14 cellular contexts compared by ENCODE assay signal in the genomic region with DNA sequence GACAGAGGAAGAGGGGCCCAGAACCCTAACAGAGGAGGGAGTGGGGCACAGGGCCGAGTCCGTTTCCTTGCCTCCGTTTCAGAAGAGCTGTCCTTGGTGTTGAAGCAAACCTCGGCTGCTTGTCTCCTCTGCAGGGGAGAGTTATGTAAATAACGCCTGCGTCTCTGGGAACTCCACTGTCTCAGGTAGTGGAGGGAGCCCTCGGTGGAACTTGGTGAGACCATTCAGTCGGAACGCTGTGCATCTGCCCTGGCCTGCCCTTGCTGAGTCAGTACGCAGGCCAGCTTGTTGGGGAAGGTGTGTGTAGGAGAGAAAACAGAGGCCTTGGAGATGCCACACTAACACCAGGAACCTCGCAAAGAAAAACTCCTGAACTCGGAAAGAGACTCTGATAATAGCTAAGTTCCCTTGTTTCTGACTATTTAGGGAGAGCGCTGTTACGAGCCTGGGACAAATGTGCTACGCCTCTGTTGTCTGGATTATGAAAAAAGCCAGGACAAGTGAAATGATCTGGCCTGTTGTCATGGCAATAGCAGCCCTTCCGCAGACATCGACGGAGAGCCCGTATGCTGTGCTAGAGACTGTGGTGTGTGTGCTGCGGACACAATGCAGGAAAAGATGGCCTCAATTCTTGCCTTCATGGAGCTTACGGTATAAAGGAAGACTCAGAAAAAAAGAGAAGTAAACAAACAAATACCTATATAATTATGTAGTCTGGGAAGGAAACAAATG.
DNase-seq lines count a peak whose midpoint lies in the region; ATAC-seq, FAIRE-seq and TF ChIP-seq lines count a peak whose summit lies in the region.
"Had no signal": no experiment of that assay in that cellular context is flagged by ENCODE, and none has a peak within 500 bp of the region (broad histone marks: within the 10 kb centered on the region; RNA-seq: fewer than 3 reads in every experiment).

No MANE protein-coding gene starts in this region.

- H3K79me2 ChIP-seq in K562 (ENCODE audit: control insufficient read depth, insufficient read depth, low read length) = no peaks in the 10 kb centered on the region

- no peaks in the 10 kb centered on the region for H3K36me3 ChIP-seq in HUES48 (ENCODE audit: control insufficient read depth, insufficient read depth, low read length)
- no peaks in the 10 kb centered on the region for H3K36me3 ChIP-seq in K562 (ENCODE audit: control insufficient read depth, insufficient read depth, low read length)
- no peaks in the 10 kb centered on the region for H3K36me3 ChIP-seq in iPS-15b (ENCODE audit: control insufficient read depth, insufficient read depth, low read length)
- H3K36me3 ChIP-seq in CD8-positive, alpha-beta memory T cell (ENCODE audit: insufficient read depth, low read length) = no peaks in the 10 kb centered on the region
- H3K36me3 ChIP-seq: adrenal gland had no signal

- peaks cover 36% of the 10 kb centered on the region for H3K4me1 ChIP-seq in A549
- peaks cover 20% of the 10 kb centered on the region for H3K4me1 ChIP-seq in HUES48 (ENCODE audit: control insufficient read depth, insufficient read depth, low read length)
- H3K4me1 ChIP-seq in K562 (replicated peaks in 1 of 2; ENCODE audit: control insufficient read depth in 2 of 2, insufficient read depth in 2 of 2, low read length in 2 of 2) = peaks cover 0 to under 1% of the 10 kb centered on the region in 2 experiments; a peak in 3 of 5 replicates
- H3K4me1 ChIP-seq in iPS-15b (ENCODE audit: control insufficient read depth, insufficient read depth, low read length) = peaks cover 5% of the 10 kb centered on the region
- no peaks in the 10 kb centered on the region for H3K4me1 ChIP-seq in CD8-positive, alpha-beta memory T cell (ENCODE audit: insufficient read depth, low read length)
- H3K4me1 ChIP-seq: adrenal gland had no signal

- no peaks in the 10 kb centered on the region; the same call in 1 of the 2 replicates for H4K20me1 ChIP-seq in K562 (replicated peaks; ENCODE audit: control insufficient read depth, insufficient read depth, low read length)

- 42% methylated on average over 18 of the region's 21 CpGs for WGBS in A549 (ENCODE audit: missing lambda C conversion rate)
- WGBS in K562 (ENCODE audit: insufficient coverage, low coverage, missing lambda C conversion rate) = 7% methylated on average over 21 of the region's 21 CpGs

- POLR2A ChIA-PET in A549 (lab: Yijun Ruan, JAX) (interaction anchor here (0.6 to 1.4 kb wide), 3 partner anchors 28 to 104 kb away, joined by 4 to 7 read pairs (median 6); a partner anchor contains a TSS), K562 (lab: Yijun Ruan, JAX) (interaction anchor here (0.9 to 1.0 kb wide), 2 partner anchors 10 to 15 kb away, joined by 3 to 4 read pairs; no protein-coding TSS in a partner anchor)
- POLR2A ChIA-PET in CD8-positive, alpha-beta memory T cell (lab: Charles Lee) = no interaction called here

- DNase-seq in A549 (ENCODE audit: low read depth in 1 of 2, low spot score in 1 of 2) (peak; percentile 69 to 88), K562 (ENCODE audit: extremely low read depth in 1 of 4, low spot score in 3 of 4) (peak in 1 of 4 experiments; percentile 9), GM13977 (ENCODE audit: low spot score) (no peak)
- no peak for DNase-seq in CD8-positive, alpha-beta memory T cell
- DNase-seq: activated CD8-positive, alpha-beta memory T cell treated with anti-CD3 and anti-CD28 coated beads for 24 hours; adrenal gland; naive B cell had no signal

- BruUV-seq in K562 (replicated peaks; lab: Mats Ljungman, UMichigan) = no TSS peak

- H3K27me3 Mint-ChIP-seq in CD8-positive, alpha-beta memory T cell = peaks cover 3 to 25% of the 10 kb centered on the region in 2 donors

- CTCF ChIA-PET in A549 (lab: Yijun Ruan, JAX) (interaction anchor here (0.8 to 2.0 kb wide), 5 partner anchors 10 to 329 kb away, joined by 3 to 6 read pairs (median 4); no protein-coding TSS in a partner anchor), K562 (lab: Yijun Ruan, JAX; ENCODE audit: low intra/inter-chr PET ratio) (no interaction called here)
- CTCF ChIA-PET in CD8-positive, alpha-beta memory T cell (lab: Charles Lee) = interaction anchor here (1.3 kb wide), 1 partner anchor 601 kb away, joined by 4 read pairs; no protein-coding TSS in a partner anchor

- in situ Hi-C loops in K562 (cut with MboI) = no loop called here
- in situ Hi-C loops in GM13977 (cut with MboI; ENCODE audit: low pct_unique_long_range_greater_than_20kb, low sequenced_read_pairs, unreplicated experiment) = no loop called here

- FAIRE-seq in A549 (lab: Jason Lieb, UNC) (no peak), K562 (lab: Jason Lieb, UNC) (no peak)
- FAIRE-seq: GM19239 had no signal

- TF ChIP-seq CTCF in A549 (IDR thresholded peaks at IDR 0.05) (no peak), K562 (IDR thresholded peaks at IDR 0.05 in 2 of 3, conservative IDR thresholded peaks at IDR 0.05 in 1 of 3; ENCODE audit: insufficient read depth in 2 of 3, low read depth in 1 of 3, low read length in 3 of 3) (no peak), GM13977 (IDR thresholded peaks at IDR 0.05; ENCODE audit: extremely low read depth, insufficient read depth, missing control alignments) (no peak)

- H3K9ac ChIP-seq in HUES48 (ENCODE audit: low read depth, low read length) = no peak overlapping the region
- no peak overlapping the region for H3K9ac ChIP-seq in K562 (ENCODE audit: insufficient read depth in 1 of 2, low read depth in 2 of 2, low read length in 2 of 2)
- no peak overlapping the region for H3K9ac ChIP-seq in iPS-15b (ENCODE audit: low read depth, low read length)

- no peak for TF ChIP-seq POLR2A in A549 (IDR thresholded peaks at IDR 0.05; ENCODE audit: low read length)
- TF ChIP-seq POLR2A in K562 (conservative IDR thresholded peaks at IDR 0.05) = no peak

- H3K4me3 ChIP-seq in A549 (peak overlapping the region; percentile 16), HUES48 (ENCODE audit: low read depth, low read length) (peak overlapping the region; percentile 48; the same call in 1 of the 2 replicates), K562 (no peak overlapping the region), iPS-15b (ENCODE audit: low read depth, low read length) (peak overlapping the region; percentile 33)
- H3K4me3 ChIP-seq in CD8-positive, alpha-beta memory T cell (ENCODE audit: low read length) = no peak overlapping the region
- H3K4me3 ChIP-seq: adrenal gland, SK-N-MC had no signal

- peak overlapping the region; percentile 64 for H3K4me2 ChIP-seq in A549
- H3K4me2 ChIP-seq in K562 (ENCODE audit: insufficient read depth, low read length) = no peak overlapping the region

- intact Hi-C loops in K562 (cut with micrococcal nuclease) = loop anchor here (5.0 kb wide), 1 partner anchor 328 kb away; no protein-coding TSS in a partner anchor

- no peaks in the 10 kb centered on the region for H3K9me1 ChIP-seq in K562 (ENCODE audit: control insufficient read depth, insufficient read depth, low read length)

- no peaks in the 10 kb centered on the region for H3K36me3 Mint-ChIP-seq in CD8-positive, alpha-beta memory T cell
- H3K36me3 Mint-ChIP-seq: naive B cell; stimulated activated effector memory CD8-positive, alpha-beta T cell treated with anti-CD3 and anti-CD28 coated beads, Interleukin-12 subunit alpha, Interleukin-12 subunit beta, amount 100 ng/mL, for 72 hours had no signal

- H3K4me3 Mint-ChIP-seq in CD8-positive, alpha-beta memory T cell = no peak overlapping the region
- H3K4me3 Mint-ChIP-seq: naive B cell; stimulated activated effector memory CD8-positive, alpha-beta T cell treated with anti-CD3 and anti-CD28 coated beads, Interleukin-12 subunit alpha, Interleukin-12 subunit beta, amount 100 ng/mL, for 72 hours had no signal

- H3K27ac Mint-ChIP-seq in CD8-positive, alpha-beta memory T cell = no peak overlapping the region
- H3K27ac Mint-ChIP-seq: naive B cell; stimulated activated effector memory CD8-positive, alpha-beta T cell treated with anti-CD3 and anti-CD28 coated beads, Interleukin-12 subunit alpha, Interleukin-12 subunit beta, amount 100 ng/mL, for 72 hours had no signal

- TF ChIP-seq EP300 in A549 (IDR thresholded peaks at IDR 0.05) = no peak
- TF ChIP-seq EP300 in K562 (IDR thresholded peaks at IDR 0.05; ENCODE audit: low read length) = no peak

- H3K4me1 Mint-ChIP-seq in CD8-positive, alpha-beta memory T cell = no peaks in the 10 kb centered on the region
- H3K4me1 Mint-ChIP-seq: naive B cell had no signal

- no peaks in the 10 kb centered on the region for H3K9me3 Mint-ChIP-seq in CD8-positive, alpha-beta memory T cell
- H3K9me3 Mint-ChIP-seq: naive B cell; stimulated activated effector memory CD8-positive, alpha-beta T cell treated with anti-CD3 and anti-CD28 coated beads, Interleukin-12 subunit alpha, Interleukin-12 subunit beta, amount 100 ng/mL, for 72 hours had no signal

- H3K27ac ChIP-seq in A549 (peak overlapping the region; percentile 60 to 87), HUES48 (ENCODE audit: low read depth, low read length) (no peak overlapping the region), K562 (ENCODE audit: extremely low read depth, low read depth, low read length) (no peak overlapping the region)
- H3K27ac ChIP-seq in CD8-positive, alpha-beta memory T cell (ENCODE audit: low read depth, low read length) = no peak overlapping the region
- H3K27ac ChIP-seq: adrenal gland, SK-N-MC had no signal

- H3K27me3 ChIP-seq in HUES48 (ENCODE audit: control insufficient read depth, insufficient read depth, low read length) (peaks cover 21% of the 10 kb centered on the region), K562 (ENCODE audit: control insufficient read depth in 2 of 2, insufficient read depth in 2 of 2, low read length in 2 of 2) (peaks cover 3 to 36% of the 10 kb centered on the region in 2 experiments; a peak in 4 of 5 replicates), iPS-15b (ENCODE audit: control insufficient read depth, insufficient read depth, low read length) (peaks cover 40% of the 10 kb centered on the region)
- no peaks in the 10 kb centered on the region for H3K27me3 ChIP-seq in CD8-positive, alpha-beta memory T cell (ENCODE audit: insufficient read depth, low read length, poor library complexity, severe bottlenecking)
- H3K27me3 ChIP-seq: adrenal gland had no signal

- ATAC-seq in A549 (peak; percentile 87 to 88), K562 (peak; percentile 41; the same call in 2 of the 3 replicates), HG02981 (IDR thresholded peaks at IDR 0.05; ENCODE audit: unreplicated experiment) (no peak), HG03565 (IDR thresholded peaks at IDR 0.05; ENCODE audit: unreplicated experiment) (no peak)
- ATAC-seq: stimulated activated effector memory CD8-positive, alpha-beta T cell treated with anti-CD3 and anti-CD28 coated beads, Interleukin-12 subunit alpha, Interleukin-12 subunit beta, amount 100 ng/mL, for 72 hours had no signal

- no peaks in the 10 kb centered on the region; the same call in 2 of the 3 replicates for H3K9me3 ChIP-seq in A549
- H3K9me3 ChIP-seq in HUES48 (ENCODE audit: control insufficient read depth, insufficient read depth, low read length) = no peaks in the 10 kb centered on the region
- H3K9me3 ChIP-seq in K562 (replicated peaks; ENCODE audit: control insufficient read depth, insufficient read depth, low read depth, low read length) = 0 out of 2 replicates have a peak, but pooled peaks cover under 1% of the 10 kb centered on the region
- H3K9me3 ChIP-seq in iPS-15b (ENCODE audit: control insufficient read depth, insufficient read depth, low read length) = no peaks in the 10 kb centered on the region
- no peaks in the 10 kb centered on the region for H3K9me3 ChIP-seq in CD8-positive, alpha-beta memory T cell (ENCODE audit: low read length)
- H3K9me3 ChIP-seq: adrenal gland had no signal

- TF ChIP-seq RAD21 in A549 (conservative IDR thresholded peaks at IDR 0.05 in 1 of 2, IDR thresholded peaks at IDR 0.05 in 1 of 2) = peak in 1 of 2 experiments; percentile 29; a peak in 1 of 5 replicates
- TF ChIP-seq RAD21 in K562 (CRISPR knock-in tag; conservative IDR thresholded peaks at IDR 0.05 in 1 of 2, IDR thresholded peaks at IDR 0.05 in 1 of 2) = no peak

- no peak overlapping the region for H2AFZ ChIP-seq in K562 (ENCODE audit: low read depth, low read length)

Comparison
In these comparisons a context has a peak if more than half of its experiments do, and no peak if none do; other contexts are left out.
1. ATAC-seq: peak in A549 (2 of 2) and K562 (single experiment); none in HG02981 (single experiment) and HG03565 (single experiment).
2. DNase-seq: peak in A549 (2 of 2); none in CD8-positive, alpha-beta memory T cell (0 of 5) and GM13977 (single experiment).
3. H3K27ac ChIP-seq: peak in A549 (2 of 2); none in HUES48 (single experiment), K562 (single experiment) and CD8-positive, alpha-beta memory T cell (single experiment).
4. H3K4me3 ChIP-seq: peak in A549 (single experiment), HUES48 (single experiment) and iPS-15b (single experiment); none in K562 (single experiment) and CD8-positive, alpha-beta memory T cell (single experiment).